In the genomic region with DNA sequence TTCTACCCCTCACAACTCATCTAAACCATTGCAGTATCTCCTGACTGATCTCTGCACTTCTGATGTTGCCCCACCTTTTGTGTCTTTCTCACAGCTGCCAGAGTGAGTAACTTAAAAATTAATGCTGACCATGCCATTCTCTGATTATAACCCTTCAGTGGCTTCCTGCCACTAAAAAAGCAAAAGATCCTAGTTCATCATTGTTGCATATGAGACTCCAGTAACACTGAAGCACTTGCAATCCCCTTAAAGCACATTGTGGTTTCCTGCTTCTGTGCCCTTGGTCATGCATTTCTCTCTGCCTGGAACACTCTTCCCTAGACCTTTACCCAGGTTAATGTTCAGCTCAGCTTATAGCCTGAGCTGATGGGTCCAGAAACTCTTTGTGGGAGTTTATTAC, we compare ENCODE assay signal across 1 cellular context.
TF ChIP-seq lines count a peak whose summit lies in the region.

No MANE protein-coding gene starts in this region.

TF ChIP-seq in GM12878, 131 proteins besides CTCF, POLR2A, EP300 and RAD21 (continued from another document):
- TF ChIP-seq, protein P1, sequence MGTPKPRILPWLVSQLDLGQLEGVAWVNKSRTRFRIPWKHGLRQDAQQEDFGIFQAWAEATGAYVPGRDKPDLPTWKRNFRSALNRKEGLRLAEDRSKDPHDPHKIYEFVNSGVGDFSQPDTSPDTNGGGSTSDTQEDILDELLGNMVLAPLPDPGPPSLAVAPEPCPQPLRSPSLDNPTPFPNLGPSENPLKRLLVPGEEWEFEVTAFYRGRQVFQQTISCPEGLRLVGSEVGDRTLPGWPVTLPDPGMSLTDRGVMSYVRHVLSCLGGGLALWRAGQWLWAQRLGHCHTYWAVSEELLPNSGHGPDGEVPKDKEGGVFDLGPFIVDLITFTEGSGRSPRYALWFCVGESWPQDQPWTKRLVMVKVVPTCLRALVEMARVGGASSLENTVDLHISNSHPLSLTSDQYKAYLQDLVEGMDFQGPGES (IDR thresholded peaks at IDR 0.05), result no peak
- TF ChIP-seq JUND (IDR thresholded peaks at IDR 0.05; ENCODE audit: low read depth, low read length) (no peak), ASH2L (IDR thresholded peaks at IDR 0.05; ENCODE audit: borderline replicate concordance, low read depth) (no peak)
